In the genomic region with DNA sequence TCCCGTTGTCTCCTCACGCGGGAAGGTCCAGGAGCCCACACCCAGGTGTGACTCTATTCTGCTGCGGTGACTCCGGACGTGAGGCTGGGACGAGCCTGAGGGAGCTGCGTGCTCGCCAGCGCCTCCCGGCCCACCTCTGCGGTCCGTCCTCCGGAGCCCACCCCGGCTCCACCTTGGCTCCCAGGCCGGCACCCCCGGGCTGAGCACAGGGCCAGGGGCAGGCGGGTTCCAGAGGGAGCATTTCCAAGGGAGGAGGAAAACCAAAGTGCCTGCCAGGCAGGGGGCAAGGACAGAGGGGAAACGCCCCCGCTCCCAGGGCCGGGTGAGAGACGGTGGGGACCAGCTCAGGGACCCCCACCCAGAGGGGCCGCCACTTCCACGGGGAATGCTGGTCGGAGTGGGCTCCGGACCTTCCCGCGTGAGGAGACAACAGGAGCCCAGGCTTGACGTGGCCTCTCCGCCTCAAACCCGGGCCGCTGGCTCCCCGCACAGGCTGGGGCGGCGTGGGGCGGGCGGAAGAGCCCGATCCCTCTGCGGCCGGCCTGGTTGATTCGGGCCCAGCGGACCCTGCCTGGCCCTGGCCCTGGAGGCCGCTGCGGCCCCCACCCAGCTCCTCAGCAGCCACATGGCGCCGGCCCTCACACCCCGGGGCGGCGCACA, we compare ENCODE assay signal across 1 cellular context.
TF ChIP-seq lines count a peak whose summit lies in the region.

No MANE protein-coding gene starts in this region.

TF ChIP-seq in IMR-90, 13 proteins besides CTCF, POLR2A, EP300 and RAD21:
- TF ChIP-seq CHD1 (IDR thresholded peaks at IDR 0.05; ENCODE audit: low read depth, low read length) (no peak), RFX5 (IDR thresholded peaks at IDR 0.05; ENCODE audit: low read depth, low read length) (no peak), FOS (IDR thresholded peaks at IDR 0.05; ENCODE audit: low read depth, low read length) (no peak), MAZ (IDR thresholded peaks at IDR 0.05; ENCODE audit: borderline replicate concordance, low read depth, low read length) (no peak), SMC3 (IDR thresholded peaks at IDR 0.05; ENCODE audit: low read depth, low read length) (no peak), MAFK (IDR thresholded peaks at IDR 0.05; ENCODE audit: low read depth, low read length) (no peak), NFE2L2 (IDR thresholded peaks at IDR 0.05; ENCODE audit: low read depth, low read length) (no peak), RCOR1 (IDR thresholded peaks at IDR 0.05; ENCODE audit: insufficient replicate concordance, low read length) (no peak), MXI1 (IDR thresholded peaks at IDR 0.05; ENCODE audit: borderline replicate concordance, low read depth, low read length) (no peak), BHLHE40 (IDR thresholded peaks at IDR 0.05; ENCODE audit: low read depth, low read length) (no peak), CEBPB (IDR thresholded peaks at IDR 0.05; ENCODE audit: low read depth, low read length) (no peak)
- TF ChIP-seq, protein P1, sequence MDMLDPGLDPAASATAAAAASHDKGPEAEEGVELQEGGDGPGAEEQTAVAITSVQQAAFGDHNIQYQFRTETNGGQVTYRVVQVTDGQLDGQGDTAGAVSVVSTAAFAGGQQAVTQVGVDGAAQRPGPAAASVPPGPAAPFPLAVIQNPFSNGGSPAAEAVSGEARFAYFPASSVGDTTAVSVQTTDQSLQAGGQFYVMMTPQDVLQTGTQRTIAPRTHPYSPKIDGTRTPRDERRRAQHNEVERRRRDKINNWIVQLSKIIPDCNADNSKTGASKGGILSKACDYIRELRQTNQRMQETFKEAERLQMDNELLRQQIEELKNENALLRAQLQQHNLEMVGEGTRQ (IDR thresholded peaks at IDR 0.05; ENCODE audit: low read depth, low read length), result no peak
- TF ChIP-seq, protein P2, sequence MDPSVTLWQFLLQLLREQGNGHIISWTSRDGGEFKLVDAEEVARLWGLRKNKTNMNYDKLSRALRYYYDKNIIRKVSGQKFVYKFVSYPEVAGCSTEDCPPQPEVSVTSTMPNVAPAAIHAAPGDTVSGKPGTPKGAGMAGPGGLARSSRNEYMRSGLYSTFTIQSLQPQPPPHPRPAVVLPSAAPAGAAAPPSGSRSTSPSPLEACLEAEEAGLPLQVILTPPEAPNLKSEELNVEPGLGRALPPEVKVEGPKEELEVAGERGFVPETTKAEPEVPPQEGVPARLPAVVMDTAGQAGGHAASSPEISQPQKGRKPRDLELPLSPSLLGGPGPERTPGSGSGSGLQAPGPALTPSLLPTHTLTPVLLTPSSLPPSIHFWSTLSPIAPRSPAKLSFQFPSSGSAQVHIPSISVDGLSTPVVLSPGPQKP (IDR thresholded peaks at IDR 0.05; ENCODE audit: borderline replicate concordance, low read depth, low read length), result no peak
TF ChIP-seq in IMR-90: peak in this region for 0.
